12 cellular contexts compared by ENCODE assay signal in the genomic region with DNA sequence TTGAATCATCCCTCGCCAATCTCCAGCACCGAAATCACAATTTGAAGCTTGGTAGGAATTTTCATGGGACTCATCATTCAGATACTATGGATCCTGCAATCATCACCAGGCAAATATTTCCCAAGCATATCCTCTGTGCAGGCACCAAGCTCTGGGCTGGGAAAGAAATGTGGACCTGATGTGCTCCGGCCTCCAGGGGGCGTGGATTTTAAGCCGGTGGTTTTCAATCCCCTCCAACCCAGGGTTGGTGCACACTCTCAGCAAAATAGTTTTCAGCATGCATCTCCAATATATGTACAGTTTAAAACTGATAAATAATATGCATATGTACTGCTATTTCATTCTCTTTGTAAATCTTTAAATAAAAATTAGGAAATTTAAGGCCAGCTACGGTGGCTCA.
DNase-seq lines count a peak whose midpoint lies in the region; ATAC-seq, FAIRE-seq and TF ChIP-seq lines count a peak whose summit lies in the region.
"Had no signal": no experiment of that assay in that cellular context is flagged by ENCODE, and none has a peak within 500 bp of the region (broad histone marks: within the 10 kb centered on the region; RNA-seq: fewer than 3 reads in every experiment).

No MANE protein-coding gene starts in this region.

- H3K9me3 ChIP-seq in left ventricle myocardium inferior (replicated peaks) = no peaks in the 10 kb centered on the region
- H3K9me3 ChIP-seq in OCI-LY1 (ENCODE audit: low read length) = no peaks in the 10 kb centered on the region

- H3K27me3 Mint-ChIP-seq in activated CD8-positive, alpha-beta T cell treated with anti-CD3 and anti-CD28 coated beads, Interleukin-2, amount 10 ng/mL, durations not matched to agents 7 days and 5 days (ENCODE audit: low read depth) = no peaks in the 10 kb centered on the region

- no peak overlapping the region for H2AFZ ChIP-seq in OCI-LY1 (ENCODE audit: low read length)

- H3K9ac ChIP-seq in OCI-LY1 (ENCODE audit: low read length) = no peak overlapping the region

- no peak overlapping the region for H3K4me3 Mint-ChIP-seq in activated CD8-positive, alpha-beta T cell treated with anti-CD3 and anti-CD28 coated beads, Interleukin-2, amount 10 ng/mL, durations not matched to agents 7 days and 5 days

- intact Hi-C loops in left ventricle myocardium inferior (cut with micrococcal nuclease) (no loop called here), Right ventricle myocardium superior (cut with DNase I) (no loop called here)

- H3F3A ChIP-seq in OCI-LY1 (ENCODE audit: insufficient read depth, low read length) = no peaks in the 10 kb centered on the region

- H3K9me2 ChIP-seq in OCI-LY1 (ENCODE audit: low read depth, low read length) = no peaks in the 10 kb centered on the region

- no peak for FAIRE-seq in urothelium cell line (lab: Jason Lieb, UNC)
- FAIRE-seq: islet of Langerhans, TTC549 had no signal

- peak; percentile 25 for TF ChIP-seq CTCF in left ventricle myocardium inferior (IDR thresholded peaks at IDR 0.05; ENCODE audit: borderline replicate concordance)
- peak; percentile 32; the same call in 1 of the 2 replicates for TF ChIP-seq CTCF in OCI-LY1 (IDR thresholded peaks at IDR 0.05; ENCODE audit: low read length)
- peak; percentile 58 for TF ChIP-seq CTCF in epithelial cell of proximal tubule (conservative IDR thresholded peaks at IDR 0.05; ENCODE audit: low read depth, low read length)

- H3K9me3 Mint-ChIP-seq in activated CD8-positive, alpha-beta T cell treated with anti-CD3 and anti-CD28 coated beads, Interleukin-2, amount 10 ng/mL, durations not matched to agents 7 days and 5 days (ENCODE audit: insufficient read depth) = no peaks in the 10 kb centered on the region

- CTCF ChIA-PET in activated CD8-positive, alpha-beta T cell treated with anti-CD3 and anti-CD28 coated beads, Interleukin-2, amount 10 ng/mL, durations not matched to agents 7 days and 5 days (lab: Charles Lee) = no interaction called here

- H3K27me3 ChIP-seq in left ventricle myocardium inferior (ENCODE audit: low read depth) = no peaks in the 10 kb centered on the region
- no peaks in the 10 kb centered on the region for H3K27me3 ChIP-seq in OCI-LY1 (ENCODE audit: insufficient read depth, low read length)

- H3K27ac Mint-ChIP-seq in activated CD8-positive, alpha-beta T cell treated with anti-CD3 and anti-CD28 coated beads, Interleukin-2, amount 10 ng/mL, durations not matched to agents 7 days and 5 days = no peak overlapping the region

- POLR2A ChIA-PET in activated CD8-positive, alpha-beta T cell treated with anti-CD3 and anti-CD28 coated beads, Interleukin-2, amount 10 ng/mL, durations not matched to agents 7 days and 5 days (lab: Charles Lee) = no interaction called here

- H3K79me2 ChIP-seq in OCI-LY1 (ENCODE audit: insufficient read depth, low read length) = no peaks in the 10 kb centered on the region

- H4K20me1 ChIP-seq in OCI-LY1 (ENCODE audit: insufficient read depth, low read length) = no peaks in the 10 kb centered on the region

- H3K4me3 ChIP-seq in left ventricle myocardium inferior = no peak overlapping the region
- no peak overlapping the region for H3K4me3 ChIP-seq in OCI-LY1 (ENCODE audit: low read depth, low read length, poor library complexity, severe bottlenecking)
- H3K4me3 ChIP-seq in epithelial cell of proximal tubule (ENCODE audit: low read depth, low read length) = no peak overlapping the region

- no peak overlapping the region for H3K4me2 ChIP-seq in OCI-LY1 (ENCODE audit: low read length)

- ATAC-seq in Right ventricle myocardium superior (ENCODE audit: poor library complexity) (no peak), GM19395 (IDR thresholded peaks at IDR 0.05; ENCODE audit: unreplicated experiment) (no peak)
- ATAC-seq in activated CD8-positive, alpha-beta T cell treated with anti-CD3 and anti-CD28 coated beads, Interleukin-2, amount 10 ng/mL, durations not matched to agents 7 days and 5 days = no peak

- no peak for DNase-seq in left ventricle myocardium inferior
- DNase-seq in Right ventricle myocardium superior = no peak
- DNase-seq in epithelial cell of proximal tubule (ENCODE audit: low read depth) = no peak
- DNase-seq in urothelium cell line (ENCODE audit: low spot score) = peak; percentile 21
- DNase-seq in hippocampal formation (lab: John Stamatoyannopoulos, UW) = no peak
- no peak for DNase-seq in activated CD8-positive, alpha-beta T cell treated with anti-CD3 and anti-CD28 coated beads, Interleukin-2, amount 10 ng/mL, durations not matched to agents 7 days and 5 days
- DNase-seq: activated effector memory CD4-positive, alpha-beta T cell treated with Interleukin-2 at 50 U/mL for 16 hours; NCI-H446 had no signal

- H3K36me3 Mint-ChIP-seq in activated CD8-positive, alpha-beta T cell treated with anti-CD3 and anti-CD28 coated beads, Interleukin-2, amount 10 ng/mL, durations not matched to agents 7 days and 5 days (ENCODE audit: low read depth) = no peaks in the 10 kb centered on the region

- no peaks in the 10 kb centered on the region for H3K4me1 ChIP-seq in left ventricle myocardium inferior
- H3K4me1 ChIP-seq in OCI-LY1 (ENCODE audit: insufficient read depth, low read length, severe bottlenecking) = peaks cover 25% of the 10 kb centered on the region

- peaks cover 14% of the 10 kb centered on the region for H3K4me1 Mint-ChIP-seq in activated CD8-positive, alpha-beta T cell treated with anti-CD3 and anti-CD28 coated beads, Interleukin-2, amount 10 ng/mL, durations not matched to agents 7 days and 5 days (ENCODE audit: low read depth)

- no peak overlapping the region for H3K27ac ChIP-seq in left ventricle myocardium inferior (replicated peaks)
- no peak overlapping the region for H3K27ac ChIP-seq in OCI-LY1 (ENCODE audit: low read depth, low read length, poor library complexity, severe bottlenecking)

- H3K36me3 ChIP-seq in left ventricle myocardium inferior (no peaks in the 10 kb centered on the region), OCI-LY1 (ENCODE audit: insufficient read depth, low read length) (no peaks in the 10 kb centered on the region; the same call in 1 of the 2 replicates)
